ENCODE assay signal across 16 cellular contexts in genomic region chr7:120843121-120843520, GRCh38. TPM values are rescaled to one million over a fixed set of nuclear protein-coding genes. Genes with fewer than 3 reads are reported as not detected.
DNase-seq lines count a peak whose midpoint lies in the region; ATAC-seq and TF ChIP-seq lines count a peak whose summit lies in the region.
"Had no signal": no experiment of that assay in that cellular context is flagged by ENCODE, and none has a peak within 500 bp of the region (broad histone marks: within the 10 kb centered on the region; RNA-seq: fewer than 3 reads in every experiment).

No MANE protein-coding gene starts in this region.

- POLR2A ChIA-PET in WTC11 (lab: Charles Lee), result no interaction called here

- DNase-seq in EH (ENCODE audit: low read depth) (peak; percentile 2), HS-5 (ENCODE audit: low read depth) (peak; percentile 39), WTC11 (ENCODE audit: low spot score) (no peak), kidney tubule cell (ENCODE audit: low spot score) (peak; percentile 14), T-helper 1 cell (no peak), RPMI8226 (no peak), activated T-cell treated with anti-CD3 and anti-CD28 coated beads for 4 hours (no peak)
- DNase-seq: CD8-positive, alpha-beta memory T cell; MM.1S; NCI-H1105; NCI-H2081; SJCRH30 had no signal

- peaks cover 3% of the 10 kb centered on the region; the same call in 1 of the 2 replicates for H3K27me3 Mint-ChIP-seq in WTC11 (ENCODE audit: low read depth)

- H3K36me3 Mint-ChIP-seq in WTC11, result peaks cover 29% of the 10 kb centered on the region
- H3K36me3 Mint-ChIP-seq: CD8-positive, alpha-beta memory T cell had no signal

- no peak overlapping the region for H3K27ac Mint-ChIP-seq in WTC11
- H3K27ac Mint-ChIP-seq: CD8-positive, alpha-beta memory T cell; T-helper 2 cell treated with Interferon-gamma antibody and Interleukin-4, amounts not matched to agents 5 μg/mL and 100 μg/mL, for 36 hours had no signal

- no peak for TF ChIP-seq CTCF in WTC11 (IDR thresholded peaks at IDR 0.05)

- CTCF ChIA-PET in WTC11 (lab: Charles Lee), result no interaction called here

- ATAC-seq in WTC11 (no peak), HG02798 (IDR thresholded peaks at IDR 0.05; ENCODE audit: poor library complexity, unreplicated experiment) (no peak)
- ATAC-seq: GM12878, HCT116 had no signal

- H3K9me3 Mint-ChIP-seq in WTC11, result peaks cover 25% of the 10 kb centered on the region
- H3K9me3 Mint-ChIP-seq: CD8-positive, alpha-beta memory T cell; T-helper 2 cell treated with Interferon-gamma antibody and Interleukin-4, amounts not matched to agents 5 μg/mL and 100 μg/mL, for 36 hours had no signal

- peaks cover 42% of the 10 kb centered on the region for H3K4me1 Mint-ChIP-seq in WTC11
- H3K4me1 Mint-ChIP-seq: CD8-positive, alpha-beta memory T cell had no signal

- no peak overlapping the region for H3K4me3 Mint-ChIP-seq in WTC11
- H3K4me3 Mint-ChIP-seq: CD8-positive, alpha-beta memory T cell; T-helper 2 cell treated with Interferon-gamma antibody and Interleukin-4, amounts not matched to agents 5 μg/mL and 100 μg/mL, for 36 hours had no signal

TF ChIP-seq in WTC11, 78 proteins besides CTCF, POLR2A, EP300 and RAD21:
- 0 out of 2 replicates have a peak, but pooled peaks have one; percentile 3 for TF ChIP-seq HMGA2 (CRISPR knock-in tag; IDR thresholded peaks at IDR 0.05)
- no peak for TF ChIP-seq MLX (CRISPR knock-in tag; IDR thresholded peaks at IDR 0.05)

RNA-seq across cellular contexts. Expression of gene TSPAN12, which starts 14.8 kb away (rescaled TPM):
- total RNA-seq in WTC11 (2021), result 16.5 to 17.3 TPM (median 16.8 TPM) in 3 replicates
- total RNA-seq: CD8-positive, alpha-beta memory T cell had no signal

Comparison
In these comparisons a context has a peak if more than half of its experiments do, and no peak if none do; other contexts are left out.
1. DNase-seq: peak in EH (single experiment), HS-5 (single experiment) and kidney tubule cell (single experiment); none in WTC11 (single experiment), T-helper 1 cell (0 of 5), RPMI8226 (single experiment) and activated T-cell treated with anti-CD3 and anti-CD28 coated beads for 4 hours (single experiment).